ENCODE assay signal across 1 cellular context in the genomic region with DNA sequence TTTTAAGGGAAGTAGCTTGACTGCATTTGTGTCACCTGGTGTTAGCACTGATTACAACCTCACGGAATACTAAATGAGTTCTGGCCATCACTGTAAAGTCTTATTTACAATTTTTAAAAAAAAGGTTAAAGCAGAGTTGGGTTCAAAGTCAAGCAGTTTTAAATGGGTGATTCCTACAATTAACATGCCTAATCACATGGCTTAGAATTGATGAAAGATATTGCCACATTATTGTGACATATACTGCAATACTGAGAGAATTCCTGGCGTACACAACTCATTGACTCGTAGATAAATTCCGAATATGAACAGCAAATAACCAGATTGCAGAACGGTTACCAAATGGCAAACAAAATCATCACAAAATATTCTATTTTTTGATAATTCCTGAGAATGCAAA.
A peak's percentile ranks its signal among the peaks of the same experiment; 100 is the strongest.
TF ChIP-seq lines count a peak whose summit lies in the region.

No MANE protein-coding gene starts in this region.

TF ChIP-seq in HepG2, 621 proteins besides CTCF, POLR2A, EP300 and RAD21 (continued from another document):
- TF ChIP-seq, protein P1, sequence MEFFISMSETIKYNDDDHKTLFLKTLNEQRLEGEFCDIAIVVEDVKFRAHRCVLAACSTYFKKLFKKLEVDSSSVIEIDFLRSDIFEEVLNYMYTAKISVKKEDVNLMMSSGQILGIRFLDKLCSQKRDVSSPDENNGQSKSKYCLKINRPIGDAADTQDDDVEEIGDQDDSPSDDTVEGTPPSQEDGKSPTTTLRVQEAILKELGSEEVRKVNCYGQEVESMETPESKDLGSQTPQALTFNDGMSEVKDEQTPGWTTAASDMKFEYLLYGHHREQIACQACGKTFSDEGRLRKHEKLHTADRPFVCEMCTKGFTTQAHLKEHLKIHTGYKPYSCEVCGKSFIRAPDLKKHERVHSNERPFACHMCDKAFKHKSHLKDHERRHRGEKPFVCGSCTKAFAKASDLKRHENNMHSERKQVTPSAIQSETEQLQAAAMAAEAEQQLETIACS (CRISPR knock-in tag; IDR thresholded peaks at IDR 0.05): no peak
- TF ChIP-seq, protein P2, sequence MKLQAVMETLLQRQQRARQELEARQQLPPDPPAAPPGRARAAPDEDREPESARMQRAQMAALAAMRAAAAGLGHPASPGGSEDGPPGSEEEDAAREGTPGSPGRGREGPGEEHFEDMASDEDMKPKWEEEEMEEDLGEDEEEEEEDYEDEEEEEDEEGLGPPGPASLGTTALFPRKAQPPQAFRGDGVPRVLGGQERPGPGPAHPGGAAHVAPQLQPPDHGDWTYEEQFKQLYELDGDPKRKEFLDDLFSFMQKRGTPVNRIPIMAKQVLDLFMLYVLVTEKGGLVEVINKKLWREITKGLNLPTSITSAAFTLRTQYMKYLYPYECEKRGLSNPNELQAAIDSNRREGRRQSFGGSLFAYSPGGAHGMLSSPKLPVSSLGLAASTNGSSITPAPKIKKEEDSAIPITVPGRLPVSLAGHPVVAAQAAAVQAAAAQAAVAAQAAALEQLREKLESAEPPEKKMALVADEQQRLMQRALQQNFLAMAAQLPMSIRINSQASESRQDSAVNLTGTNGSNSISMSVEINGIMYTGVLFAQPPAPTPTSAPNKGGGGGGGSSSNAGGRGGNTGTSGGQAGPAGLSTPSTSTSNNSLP (IDR thresholded peaks at IDR 0.05; ENCODE audit: low read depth, low read length): peak; percentile 61; the same call in 1 of the 2 replicates
- peak; percentile 65; the same call in 1 of the 2 replicates for TF ChIP-seq BCL6 (CRISPR knock-in tag; IDR thresholded peaks at IDR 0.05)
